In genomic region chr18:13217466-13217961, GRCh38 we compare ENCODE assay signal across 8 cellular contexts. TPM values are rescaled to one million over a fixed set of nuclear protein-coding genes. Genes with fewer than 3 reads are reported as not detected.
A peak's percentile ranks its signal among the peaks of the same experiment; 100 is the strongest.
DNase-seq lines count a peak whose midpoint lies in the region; ATAC-seq, FAIRE-seq and TF ChIP-seq lines count a peak whose summit lies in the region.

No MANE protein-coding gene starts in this region.

- in situ Hi-C loops in mammary epithelial cell (cut with MboI; ENCODE audit: low sequenced_read_pairs in 2 of 2), result no loop called here

- no TSS peak for BruUV-seq in mammary epithelial cell (replicated peaks; lab: Mats Ljungman, UMichigan)

- 0% methylated on average over 3 of the region's 64 CpGs for WGBS in mammary epithelial cell (ENCODE audit: low coverage, missing lambda C conversion rate)

- ATAC-seq in HG03175 (IDR thresholded peaks at IDR 0.05; ENCODE audit: unreplicated experiment) (peak; percentile 42), GM18873 (IDR thresholded peaks at IDR 0.05; ENCODE audit: low FRiP score, unreplicated experiment) (no peak), GM18870 (IDR thresholded peaks at IDR 0.05; ENCODE audit: unreplicated experiment) (no peak)

- peaks cover 25% of the 10 kb centered on the region for H3K27me3 ChIP-seq in mammary epithelial cell (ENCODE audit: insufficient read depth, low read length)

- H3K27ac ChIP-seq in mammary epithelial cell (ENCODE audit: insufficient read depth, low read depth, low read length) (no peak overlapping the region), kidney (ENCODE audit: low read depth in 2 of 2, low read length in 2 of 2) (peak overlapping the region in 1 of 2 donors; percentile 56)

- no peaks in the 10 kb centered on the region for H3K9me3 ChIP-seq in mammary epithelial cell (replicated peaks; ENCODE audit: insufficient read depth, low read length)
- H3K9me3 ChIP-seq in kidney (ENCODE audit: control insufficient read depth in 1 of 2, low read length in 2 of 2), result no peaks in the 10 kb centered on the region

- H3K36me3 ChIP-seq in mammary epithelial cell (ENCODE audit: insufficient read depth, low read length) (no peaks in the 10 kb centered on the region), kidney (ENCODE audit: control insufficient read depth in 1 of 2, insufficient read depth in 2 of 2, low read length in 2 of 2) (no peaks in the 10 kb centered on the region)

- H2AFZ ChIP-seq in mammary epithelial cell (ENCODE audit: low read depth, low read length), result peak overlapping the region; percentile 8

- no peak overlapping the region for H3K9ac ChIP-seq in mammary epithelial cell (ENCODE audit: insufficient read depth, low read length)
- H3K9ac ChIP-seq in kidney (ENCODE audit: low read length in 2 of 2), result no peak overlapping the region

- H4K20me1 ChIP-seq in mammary epithelial cell (ENCODE audit: insufficient read depth, low read length), result no peaks in the 10 kb centered on the region

- H3K4me1 ChIP-seq in mammary epithelial cell (ENCODE audit: insufficient read depth, low read length), result peaks cover 6% of the 10 kb centered on the region
- peaks cover 14 to 21% of the 10 kb centered on the region in 2 donors for H3K4me1 ChIP-seq in kidney (ENCODE audit: control insufficient read depth in 1 of 2, insufficient read depth in 1 of 2, low read depth in 1 of 2, low read length in 2 of 2)

- CTCF ChIA-PET in mammary epithelial cell (lab: Charles Lee; ENCODE audit: low non-redundant PET), result no interaction called here

- peak; percentile 69 for DNase-seq in GM10266 (ENCODE audit: extremely low spot score)
- DNase-seq in UCSD-AML1 (lab: John Stamatoyannopoulos, UW; ENCODE audit: unreplicated experiment), result peak; percentile 65
- peak; percentile 11 for DNase-seq in mammary epithelial cell
- peak; percentile 89 for DNase-seq in kidney
- peak in 3 of 4 experiments; percentile 28 to 46 (median 38) for DNase-seq in stimulated activated CD4-positive, alpha-beta T cell treated with anti-CD3 and anti-CD28 coated beads, Interleukin-1b, Interleukin-23, amount 100 ng/mL, for 24 hours (ENCODE audit: low read depth in 4 of 4, low spot score in 1 of 4)

- H3K4me2 ChIP-seq in mammary epithelial cell (ENCODE audit: insufficient read depth, low read depth, low read length), result peak overlapping the region; percentile 65

- TF ChIP-seq CTCF in GM10266 (IDR thresholded peaks at IDR 0.05; ENCODE audit: control insufficient read depth, insufficient read depth, low read depth, missing control alignments) (no peak), mammary epithelial cell (conservative IDR thresholded peaks at IDR 0.05 in 1 of 2, IDR thresholded peaks at IDR 0.05 in 1 of 2; ENCODE audit: extremely low read depth in 1 of 2, insufficient read depth in 1 of 2, low read depth in 1 of 2, low read length in 2 of 2) (no peak), kidney (IDR thresholded peaks at IDR 0.05; ENCODE audit: borderline replicate concordance, extremely low read depth, insufficient read depth) (no peak)

- intact Hi-C loops in mammary epithelial cell (cut with micrococcal nuclease), result loop anchor here (2.0 kb wide), 1 partner anchor 583 kb away; no protein-coding TSS in a partner anchor
- intact Hi-C loops in kidney (cut with DNase I), result loop anchor here (10.0 kb wide), 1 partner anchor 317 kb away; no protein-coding TSS in a partner anchor

- no peaks in the 10 kb centered on the region for H3K79me2 ChIP-seq in mammary epithelial cell (ENCODE audit: insufficient read depth, low read length)

- no peak for FAIRE-seq in kidney (lab: Jason Lieb, UNC)

- H3K4me3 ChIP-seq in mammary epithelial cell (replicated peaks in 1 of 3; ENCODE audit: insufficient read depth in 1 of 3, low read depth in 2 of 3, low read length in 3 of 3) (no peak overlapping the region), kidney (ENCODE audit: low read length in 2 of 2) (peak overlapping the region in 1 of 2 donors; percentile 64)

- dilution Hi-C loops in mammary epithelial cell (cut with HindIII; ENCODE audit: low sequenced_read_pairs), result no loop called here

RNA-seq across cellular contexts. Expression of gene LDLRAD4, which starts 1.0 kb away (rescaled TPM):
- total RNA-seq in mammary epithelial cell (under 1 TPM in 1 of 2 donors, not detected in 1; 0.17 TPM), kidney (42.3 TPM)
- polyA plus RNA-seq in mammary epithelial cell (not detected), kidney (ENCODE audit: insufficient read depth, low read depth, low replicate concordance) (2.3 TPM)
- polyA minus RNA-seq in mammary epithelial cell, result not detected

Comparison
In these comparisons a context has a peak if more than half of its experiments do, and no peak if none do; other contexts are left out.
1. DNase-seq: peak in every context shown above with its lines; median percentile 89 in kidney; 69 in GM10266; 65 in UCSD-AML1; 38 in stimulated activated CD4-positive, alpha-beta T cell treated with anti-CD3 and anti-CD28 coated beads, Interleukin-1b, Interleukin-23, amount 100 ng/mL, for 24 hours; 11 in mammary epithelial cell.
2. RNA of gene LDLRAD4, which starts 1.0 kb away (total RNA-seq): 42.3 TPM in kidney (single experiment); 0.17 TPM in mammary epithelial cell; every median in the first group is over 10 times any median in the second.